Comparison of ENCODE assay signal across 1 cellular context in the genomic region with DNA sequence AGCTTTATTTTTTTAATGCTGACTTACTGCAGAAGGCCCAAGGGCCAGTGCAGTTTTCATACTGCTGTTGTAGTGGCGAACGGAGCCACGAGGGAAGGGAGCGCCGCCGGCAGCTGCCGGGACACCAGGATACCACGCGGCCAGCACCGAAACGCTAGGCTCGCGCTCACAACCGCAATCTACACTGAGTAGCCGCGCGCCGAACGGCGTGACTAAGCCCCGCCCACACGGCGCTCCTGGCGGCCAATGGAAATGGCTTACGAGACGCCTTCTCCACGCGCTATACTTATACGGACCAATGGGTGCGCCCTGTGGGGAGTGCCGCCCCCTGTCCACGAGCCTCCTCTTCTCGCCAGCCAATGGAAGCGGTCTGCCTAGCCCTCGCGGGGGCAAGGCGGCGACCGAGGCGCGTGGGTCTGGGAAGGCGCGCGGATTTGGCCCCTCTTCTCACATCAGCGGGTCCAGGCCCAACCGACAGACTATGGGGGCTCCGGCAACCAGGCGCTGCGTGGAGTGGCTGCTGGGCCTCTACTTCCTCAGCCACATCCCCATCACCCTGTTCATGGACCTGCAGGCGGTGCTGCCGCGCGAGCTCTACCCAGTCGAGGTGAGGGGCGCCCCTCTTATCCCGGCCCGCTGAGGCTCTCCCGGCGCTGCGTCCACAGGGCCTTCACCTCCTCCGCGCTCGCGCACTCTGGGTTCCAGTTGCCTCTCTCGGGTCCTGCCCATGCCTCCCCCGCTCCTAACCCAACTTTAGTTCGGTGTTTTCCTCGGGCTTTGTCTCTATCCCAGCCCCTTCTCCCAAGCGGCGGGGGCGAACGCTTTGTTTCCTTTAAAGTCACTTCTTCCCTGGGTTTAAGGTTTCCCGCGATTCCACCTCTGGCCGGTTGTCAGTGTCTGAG.
TF ChIP-seq lines count a peak whose summit lies in the region.

A gene (plus strand): TSS at position 442 of the 902 bp plus-strand sequence. CDS start 40 bp downstream, at position 482.

TF ChIP-seq in K562, 482 proteins besides CTCF, POLR2A, EP300 and RAD21 (continued from another document and continues in another):
- TF ChIP-seq, protein P1, sequence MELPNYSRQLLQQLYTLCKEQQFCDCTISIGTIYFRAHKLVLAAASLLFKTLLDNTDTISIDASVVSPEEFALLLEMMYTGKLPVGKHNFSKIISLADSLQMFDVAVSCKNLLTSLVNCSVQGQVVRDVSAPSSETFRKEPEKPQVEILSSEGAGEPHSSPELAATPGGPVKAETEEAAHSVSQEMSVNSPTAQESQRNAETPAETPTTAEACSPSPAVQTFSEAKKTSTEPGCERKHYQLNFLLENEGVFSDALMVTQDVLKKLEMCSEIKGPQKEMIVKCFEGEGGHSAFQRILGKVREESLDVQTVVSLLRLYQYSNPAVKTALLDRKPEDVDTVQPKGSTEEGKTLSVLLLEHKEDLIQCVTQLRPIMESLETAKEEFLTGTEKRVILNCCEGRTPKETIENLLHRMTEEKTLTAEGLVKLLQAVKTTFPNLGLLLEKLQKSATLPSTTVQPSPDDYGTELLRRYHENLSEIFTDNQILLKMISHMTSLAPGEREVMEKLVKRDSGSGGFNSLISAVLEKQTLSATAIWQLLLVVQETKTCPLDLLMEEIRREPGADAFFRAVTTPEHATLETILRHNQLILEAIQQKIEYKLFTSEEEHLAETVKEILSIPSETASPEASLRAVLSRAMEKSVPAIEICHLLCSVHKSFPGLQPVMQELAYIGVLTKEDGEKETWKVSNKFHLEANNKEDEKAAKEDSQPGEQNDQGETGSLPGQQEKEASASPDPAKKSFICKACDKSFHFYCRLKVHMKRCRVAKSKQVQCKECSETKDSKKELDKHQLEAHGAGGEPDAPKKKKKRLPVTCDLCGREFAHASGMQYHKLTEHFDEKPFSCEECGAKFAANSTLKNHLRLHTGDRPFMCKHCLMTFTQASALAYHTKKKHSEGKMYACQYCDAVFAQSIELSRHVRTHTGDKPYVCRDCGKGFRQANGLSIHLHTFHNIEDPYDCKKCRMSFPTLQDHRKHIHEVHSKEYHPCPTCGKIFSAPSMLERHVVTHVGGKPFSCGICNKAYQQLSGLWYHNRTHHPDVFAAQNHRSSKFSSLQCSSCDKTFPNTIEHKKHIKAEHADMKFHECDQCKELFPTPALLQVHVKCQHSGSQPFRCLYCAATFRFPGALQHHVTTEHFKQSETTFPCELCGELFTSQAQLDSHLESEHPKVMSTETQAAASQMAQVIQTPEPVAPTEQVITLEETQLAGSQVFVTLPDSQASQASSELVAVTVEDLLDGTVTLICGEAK (IDR thresholded peaks at IDR 0.05), result peak; percentile 58
- TF ChIP-seq, protein P1 (CRISPR knock-in tag; IDR thresholded peaks at IDR 0.05), result no peak
- TF ChIP-seq ARID2 (IDR thresholded peaks at IDR 0.05) (0 out of 2 replicates have a peak, but pooled peaks have one; percentile 19), ZNF23 (CRISPR knock-in tag; IDR thresholded peaks at IDR 0.05) (no peak), TGIF2 (CRISPR knock-in tag; IDR thresholded peaks at IDR 0.05) (no peak), CAMTA2 (CRISPR knock-in tag; conservative IDR thresholded peaks at IDR 0.05) (no peak), ETV6 (IDR thresholded peaks at IDR 0.05; ENCODE audit: borderline replicate concordance in 1 of 2, low read depth in 2 of 2, low read length in 1 of 2) (no peak), ETV6 (CRISPR knock-in tag; IDR thresholded peaks at IDR 0.05; ENCODE audit: borderline replicate concordance) (no peak), MEF2A (IDR thresholded peaks at IDR 0.05; ENCODE audit: control insufficient read depth, low read depth, low read length) (no peak), CCNT2 (IDR thresholded peaks at IDR 0.05; ENCODE audit: borderline replicate concordance, extremely low read depth, insufficient read length, low read depth, low read length) (peak; percentile 69), KHSRP (IDR thresholded peaks at IDR 0.05) (no peak), TCF7 (IDR thresholded peaks at IDR 0.05; ENCODE audit: borderline replicate concordance) (no peak), NR2C1 (IDR thresholded peaks at IDR 0.05) (no peak), NR2C1 (tag; IDR thresholded peaks at IDR 0.05) (no peak), PHB (CRISPR knock-in tag; IDR thresholded peaks at IDR 0.05) (no peak), JUNB (CRISPR knock-in tag; conservative IDR thresholded peaks at IDR 0.05) (no peak), NCOA6 (IDR thresholded peaks at IDR 0.05) (no peak), ILK (tag; IDR thresholded peaks at IDR 0.05; ENCODE audit: borderline replicate concordance, low read depth) (no peak), FOXA1 (IDR thresholded peaks at IDR 0.05; ENCODE audit: borderline replicate concordance) (no peak), ZNF124 (CRISPR knock-in tag; IDR thresholded peaks at IDR 0.05) (no peak), NCOA1 (IDR thresholded peaks at IDR 0.05; ENCODE audit: low read depth) (peak; percentile 26; the same call in 1 of the 2 replicates), ZNF695 (CRISPR knock-in tag; IDR thresholded peaks at IDR 0.05) (no peak), C11orf30 (IDR thresholded peaks at IDR 0.05; ENCODE audit: low read depth) (peak; percentile 77), TAF9B (IDR thresholded peaks at IDR 0.05; ENCODE audit: partially characterized antibody) (peak; percentile 75), TCF7L2 (IDR thresholded peaks at IDR 0.05; ENCODE audit: low read depth, low read length) (no peak), JUND (IDR thresholded peaks at IDR 0.05; ENCODE audit: borderline replicate concordance, low read depth, low read length) (no peak; the same call in 1 of the 2 replicates), JUND (tag; IDR thresholded peaks at IDR 0.05; ENCODE audit: borderline replicate concordance, low read depth, low read length) (no peak)
- TF ChIP-seq, protein P2, sequence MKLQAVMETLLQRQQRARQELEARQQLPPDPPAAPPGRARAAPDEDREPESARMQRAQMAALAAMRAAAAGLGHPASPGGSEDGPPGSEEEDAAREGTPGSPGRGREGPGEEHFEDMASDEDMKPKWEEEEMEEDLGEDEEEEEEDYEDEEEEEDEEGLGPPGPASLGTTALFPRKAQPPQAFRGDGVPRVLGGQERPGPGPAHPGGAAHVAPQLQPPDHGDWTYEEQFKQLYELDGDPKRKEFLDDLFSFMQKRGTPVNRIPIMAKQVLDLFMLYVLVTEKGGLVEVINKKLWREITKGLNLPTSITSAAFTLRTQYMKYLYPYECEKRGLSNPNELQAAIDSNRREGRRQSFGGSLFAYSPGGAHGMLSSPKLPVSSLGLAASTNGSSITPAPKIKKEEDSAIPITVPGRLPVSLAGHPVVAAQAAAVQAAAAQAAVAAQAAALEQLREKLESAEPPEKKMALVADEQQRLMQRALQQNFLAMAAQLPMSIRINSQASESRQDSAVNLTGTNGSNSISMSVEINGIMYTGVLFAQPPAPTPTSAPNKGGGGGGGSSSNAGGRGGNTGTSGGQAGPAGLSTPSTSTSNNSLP (IDR thresholded peaks at IDR 0.05; ENCODE audit: borderline replicate concordance, low read depth, low read length), result no peak
- TF ChIP-seq, protein P3, sequence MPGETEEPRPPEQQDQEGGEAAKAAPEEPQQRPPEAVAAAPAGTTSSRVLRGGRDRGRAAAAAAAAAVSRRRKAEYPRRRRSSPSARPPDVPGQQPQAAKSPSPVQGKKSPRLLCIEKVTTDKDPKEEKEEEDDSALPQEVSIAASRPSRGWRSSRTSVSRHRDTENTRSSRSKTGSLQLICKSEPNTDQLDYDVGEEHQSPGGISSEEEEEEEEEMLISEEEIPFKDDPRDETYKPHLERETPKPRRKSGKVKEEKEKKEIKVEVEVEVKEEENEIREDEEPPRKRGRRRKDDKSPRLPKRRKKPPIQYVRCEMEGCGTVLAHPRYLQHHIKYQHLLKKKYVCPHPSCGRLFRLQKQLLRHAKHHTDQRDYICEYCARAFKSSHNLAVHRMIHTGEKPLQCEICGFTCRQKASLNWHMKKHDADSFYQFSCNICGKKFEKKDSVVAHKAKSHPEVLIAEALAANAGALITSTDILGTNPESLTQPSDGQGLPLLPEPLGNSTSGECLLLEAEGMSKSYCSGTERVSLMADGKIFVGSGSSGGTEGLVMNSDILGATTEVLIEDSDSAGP (CRISPR knock-in tag; IDR thresholded peaks at IDR 0.05), result no peak
- TF ChIP-seq, protein P4, sequence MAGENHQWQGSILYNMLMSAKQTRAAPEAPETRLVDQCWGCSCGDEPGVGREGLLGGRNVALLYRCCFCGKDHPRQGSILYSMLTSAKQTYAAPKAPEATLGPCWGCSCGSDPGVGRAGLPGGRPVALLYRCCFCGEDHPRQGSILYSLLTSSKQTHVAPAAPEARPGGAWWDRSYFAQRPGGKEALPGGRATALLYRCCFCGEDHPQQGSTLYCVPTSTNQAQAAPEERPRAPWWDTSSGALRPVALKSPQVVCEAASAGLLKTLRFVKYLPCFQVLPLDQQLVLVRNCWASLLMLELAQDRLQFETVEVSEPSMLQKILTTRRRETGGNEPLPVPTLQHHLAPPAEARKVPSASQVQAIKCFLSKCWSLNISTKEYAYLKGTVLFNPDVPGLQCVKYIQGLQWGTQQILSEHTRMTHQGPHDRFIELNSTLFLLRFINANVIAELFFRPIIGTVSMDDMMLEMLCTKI (IDR thresholded peaks at IDR 0.05; ENCODE audit: partially characterized antibody), result no peak
- TF ChIP-seq, protein P5, sequence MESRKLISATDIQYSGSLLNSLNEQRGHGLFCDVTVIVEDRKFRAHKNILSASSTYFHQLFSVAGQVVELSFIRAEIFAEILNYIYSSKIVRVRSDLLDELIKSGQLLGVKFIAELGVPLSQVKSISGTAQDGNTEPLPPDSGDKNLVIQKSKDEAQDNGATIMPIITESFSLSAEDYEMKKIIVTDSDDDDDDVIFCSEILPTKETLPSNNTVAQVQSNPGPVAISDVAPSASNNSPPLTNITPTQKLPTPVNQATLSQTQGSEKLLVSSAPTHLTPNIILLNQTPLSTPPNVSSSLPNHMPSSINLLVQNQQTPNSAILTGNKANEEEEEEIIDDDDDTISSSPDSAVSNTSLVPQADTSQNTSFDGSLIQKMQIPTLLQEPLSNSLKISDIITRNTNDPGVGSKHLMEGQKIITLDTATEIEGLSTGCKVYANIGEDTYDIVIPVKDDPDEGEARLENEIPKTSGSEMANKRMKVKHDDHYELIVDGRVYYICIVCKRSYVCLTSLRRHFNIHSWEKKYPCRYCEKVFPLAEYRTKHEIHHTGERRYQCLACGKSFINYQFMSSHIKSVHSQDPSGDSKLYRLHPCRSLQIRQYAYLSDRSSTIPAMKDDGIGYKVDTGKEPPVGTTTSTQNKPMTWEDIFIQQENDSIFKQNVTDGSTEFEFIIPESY (CRISPR knock-in tag; IDR thresholded peaks at IDR 0.05), result no peak
- TF ChIP-seq, protein P6, sequence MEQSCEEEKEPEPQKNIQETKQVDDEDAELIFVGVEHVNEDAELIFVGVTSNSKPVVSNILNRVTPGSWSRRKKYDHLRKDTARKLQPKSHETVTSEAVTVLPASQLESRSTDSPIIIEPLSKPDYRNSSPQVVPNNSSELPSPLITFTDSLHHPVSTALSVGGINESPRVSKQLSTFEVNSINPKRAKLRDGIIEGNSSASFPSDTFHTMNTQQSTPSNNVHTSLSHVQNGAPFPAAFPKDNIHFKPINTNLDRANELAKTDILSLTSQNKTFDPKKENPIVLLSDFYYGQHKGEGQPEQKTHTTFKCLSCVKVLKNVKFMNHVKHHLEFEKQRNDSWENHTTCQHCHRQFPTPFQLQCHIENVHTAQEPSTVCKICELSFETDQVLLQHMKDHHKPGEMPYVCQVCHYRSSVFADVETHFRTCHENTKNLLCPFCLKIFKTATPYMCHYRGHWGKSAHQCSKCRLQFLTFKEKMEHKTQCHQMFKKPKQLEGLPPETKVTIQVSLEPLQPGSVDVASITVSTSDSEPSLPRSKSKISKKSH (CRISPR knock-in tag; IDR thresholded peaks at IDR 0.05), result no peak
- TF ChIP-seq, protein P7, sequence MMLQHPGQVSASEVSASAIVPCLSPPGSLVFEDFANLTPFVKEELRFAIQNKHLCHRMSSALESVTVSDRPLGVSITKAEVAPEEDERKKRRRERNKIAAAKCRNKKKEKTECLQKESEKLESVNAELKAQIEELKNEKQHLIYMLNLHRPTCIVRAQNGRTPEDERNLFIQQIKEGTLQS (IDR thresholded peaks at IDR 0.05), result no peak
- TF ChIP-seq, protein P7 (CRISPR knock-in tag; conservative IDR thresholded peaks at IDR 0.05), result 0 out of 2 replicates have a peak, but pooled peaks have one; percentile 14
- TF ChIP-seq, protein P8, sequence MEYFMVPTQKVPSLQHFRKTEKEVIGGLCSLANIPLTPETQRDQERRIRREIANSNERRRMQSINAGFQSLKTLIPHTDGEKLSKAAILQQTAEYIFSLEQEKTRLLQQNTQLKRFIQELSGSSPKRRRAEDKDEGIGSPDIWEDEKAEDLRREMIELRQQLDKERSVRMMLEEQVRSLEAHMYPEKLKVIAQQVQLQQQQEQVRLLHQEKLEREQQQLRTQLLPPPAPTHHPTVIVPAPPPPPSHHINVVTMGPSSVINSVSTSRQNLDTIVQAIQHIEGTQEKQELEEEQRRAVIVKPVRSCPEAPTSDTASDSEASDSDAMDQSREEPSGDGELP (CRISPR knock-in tag; IDR thresholded peaks at IDR 0.05; ENCODE audit: borderline replicate concordance), result peak; percentile 55; the same call in 1 of the 2 replicates
